9 cellular contexts compared by ENCODE assay signal in the genomic region with DNA sequence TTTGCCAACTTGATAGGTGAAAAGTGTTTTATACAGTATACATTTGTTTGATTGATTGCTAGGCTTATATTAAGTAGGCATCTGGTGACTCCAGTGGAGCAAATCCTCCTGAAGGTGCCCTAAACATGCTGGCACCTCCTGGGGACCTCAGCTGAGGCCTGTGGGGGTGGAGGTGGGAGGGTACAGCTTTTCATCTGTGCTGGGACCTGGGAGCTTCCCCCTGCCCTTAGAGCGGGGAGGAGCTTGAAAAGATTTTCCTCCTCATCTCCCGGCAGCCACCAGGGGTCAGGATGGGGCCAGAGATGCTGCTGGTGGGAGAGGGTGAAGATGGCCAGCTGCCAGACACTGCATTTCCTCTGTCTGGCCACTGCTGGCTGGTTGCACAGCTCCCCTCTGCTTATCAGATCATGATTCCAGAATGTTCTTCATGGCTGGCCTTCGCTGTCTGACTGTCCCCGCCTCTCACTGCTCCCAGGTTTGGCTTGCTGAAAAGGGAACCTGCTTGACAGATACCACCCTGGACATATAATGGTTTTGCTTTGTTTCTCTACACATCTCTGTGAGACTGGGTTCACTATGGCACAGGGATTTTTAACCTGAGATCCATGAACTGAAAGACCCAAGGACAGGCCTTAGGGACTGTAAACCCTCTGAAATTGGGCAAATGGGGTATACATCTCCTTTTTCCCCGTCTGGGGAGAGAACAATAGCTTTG. TPM values are rescaled to one million over a fixed set of nuclear protein-coding genes. Genes with fewer than 3 reads are reported as not detected.
DNase-seq lines count a peak whose midpoint lies in the region; ATAC-seq and TF ChIP-seq lines count a peak whose summit lies in the region.
"Had no signal": no experiment of that assay in that cellular context is flagged by ENCODE, and none has a peak within 500 bp of the region (broad histone marks: within the 10 kb centered on the region; RNA-seq: fewer than 3 reads in every experiment).

No MANE protein-coding gene starts in this region.

- H3K27ac ChIP-seq in HEK293 (ENCODE audit: extremely low read depth, low read depth, low read length): no peak overlapping the region
- no peak overlapping the region for H3K27ac ChIP-seq in MM.1S (ENCODE audit: low read length)
- no peak overlapping the region for H3K27ac ChIP-seq in suprapubic skin

- no peaks in the 10 kb centered on the region for H3K36me3 Mint-ChIP-seq in activated T-helper 17 cell treated with anti-CD3 and anti-CD28 coated beads, Interleukin-2, amount 50 U/mL, for 72 hours (ENCODE audit: low read depth)

- H3K4me3 ChIP-seq in HEK293 (ENCODE audit: low read depth, low read length): no peak overlapping the region
- no peak overlapping the region for H3K4me3 ChIP-seq in MM.1S (ENCODE audit: low read length)
- H3K4me3 ChIP-seq in suprapubic skin: no peak overlapping the region

- CTCF ChIA-PET in HEK293 (lab: Yijun Ruan, JAX): interaction anchor here (0.6 to 2.5 kb wide), 37 partner anchors 11 to 1918 kb away, joined by 3 to 38 read pairs (median 3); a partner anchor contains a TSS

- TF ChIP-seq POLR2A in suprapubic skin (IDR thresholded peaks at IDR 0.05): no peak

- no peaks in the 10 kb centered on the region for H3K79me2 ChIP-seq in MM.1S (ENCODE audit: low read length)

- no peak overlapping the region for H3K4me3 Mint-ChIP-seq in activated T-helper 17 cell treated with anti-CD3 and anti-CD28 coated beads, Interleukin-2, amount 50 U/mL, for 72 hours

- TF ChIP-seq CTCF in HEK293 (tag by site-specific recombination; IDR thresholded peaks at IDR 0.05) (peak; percentile 95), MM.1S (IDR thresholded peaks at IDR 0.05; ENCODE audit: low read length) (peak; percentile 62), suprapubic skin (IDR thresholded peaks at IDR 0.05) (peak; percentile 41 to 57)

- TF ChIP-seq EP300 in suprapubic skin (IDR thresholded peaks at IDR 0.05): no peak

- H3K9me2 ChIP-seq in MM.1S (replicated peaks; ENCODE audit: insufficient read depth, low read length): no peaks in the 10 kb centered on the region

- H3K9me3 ChIP-seq in HEK293 (ENCODE audit: control insufficient read depth, insufficient read depth, low read depth, low read length) (no peaks in the 10 kb centered on the region), MM.1S (replicated peaks; ENCODE audit: insufficient read depth, low read length) (no peaks in the 10 kb centered on the region), suprapubic skin (no peaks in the 10 kb centered on the region)

- H3K4me1 ChIP-seq in HEK293 (ENCODE audit: control insufficient read depth, insufficient read depth, low read length) (no peaks in the 10 kb centered on the region), MM.1S (ENCODE audit: low read length) (peaks cover 2% of the 10 kb centered on the region; the same call in 1 of the 2 replicates), suprapubic skin (peaks cover 6% of the 10 kb centered on the region)

- no peak overlapping the region for H2AFZ ChIP-seq in MM.1S (ENCODE audit: low read length)

- POLR2A ChIA-PET in HEK293 (lab: Yijun Ruan, JAX): interaction anchor here (0.7 to 1.3 kb wide), 4 partner anchors 11 to 287 kb away, joined by 3 to 4 read pairs (median 3); no protein-coding TSS in a partner anchor

- ATAC-seq in activated T-helper 17 cell treated with anti-CD3 and anti-CD28 coated beads, Interleukin-2, amount 50 U/mL, for 72 hours (replicated peaks): peak; percentile 100

- no peak overlapping the region for H3K27ac Mint-ChIP-seq in activated T-helper 17 cell treated with anti-CD3 and anti-CD28 coated beads, Interleukin-2, amount 50 U/mL, for 72 hours

- 34% methylated on average over 4 of the region's 5 CpGs for WGBS in suprapubic skin

- H3K27me3 ChIP-seq in MM.1S (replicated peaks; ENCODE audit: insufficient read depth, low read length): no peaks in the 10 kb centered on the region
- peaks cover 4% of the 10 kb centered on the region for H3K27me3 ChIP-seq in suprapubic skin

- DNase-seq in GF-D8 (lab: John Stamatoyannopoulos, UW) (peak; percentile 72), MM.1S (peak; percentile 55), RPMI7951 (ENCODE audit: low read depth) (peak; percentile 80), fibroblast of the conjunctiva (ENCODE audit: low read depth) (peak; percentile 84), non-pigmented ciliary epithelial cell (ENCODE audit: low read depth) (peak; percentile 67), suprapubic skin (ENCODE audit: low spot score in 2 of 2) (peak in 1 of 2 donors; percentile 89)

- H3K4me1 Mint-ChIP-seq in activated T-helper 17 cell treated with anti-CD3 and anti-CD28 coated beads, Interleukin-2, amount 50 U/mL, for 72 hours: no peaks in the 10 kb centered on the region

- H3K36me3 ChIP-seq in HEK293 (ENCODE audit: control insufficient read depth in 2 of 2, insufficient read depth in 1 of 2, low read length in 2 of 2) (no peaks in the 10 kb centered on the region), MM.1S (replicated peaks; ENCODE audit: insufficient read depth, low read length) (no peaks in the 10 kb centered on the region), suprapubic skin (no peaks in the 10 kb centered on the region)

- peaks cover 6% of the 10 kb centered on the region for H3K27me3 Mint-ChIP-seq in activated T-helper 17 cell treated with anti-CD3 and anti-CD28 coated beads, Interleukin-2, amount 50 U/mL, for 72 hours

- no peak overlapping the region for H3K4me2 ChIP-seq in MM.1S (ENCODE audit: low read depth, low read length)

- no peaks in the 10 kb centered on the region for H3F3A ChIP-seq in MM.1S (ENCODE audit: insufficient read depth, low read length)

- no peak overlapping the region for H3K9ac ChIP-seq in MM.1S (ENCODE audit: low read length)

- no peaks in the 10 kb centered on the region for H3K9me3 Mint-ChIP-seq in activated T-helper 17 cell treated with anti-CD3 and anti-CD28 coated beads, Interleukin-2, amount 50 U/mL, for 72 hours

- no peaks in the 10 kb centered on the region for H4K20me1 ChIP-seq in MM.1S (ENCODE audit: insufficient read depth, low read length)

TF ChIP-seq in HEK293, 187 proteins besides CTCF, POLR2A, EP300 and RAD21 (continues in another document):
- TF ChIP-seq ZNF366 (tag by site-specific recombination; conservative IDR thresholded peaks at IDR 0.05) (peak; percentile 54; the same call in 1 of the 2 replicates), ZEB2 (tag by site-specific recombination; IDR thresholded peaks at IDR 0.05) (0 out of 2 replicates have a peak, but pooled peaks have one; percentile 16), BCL11A (tag by site-specific recombination; IDR thresholded peaks at IDR 0.05; ENCODE audit: low read depth) (no peak), WT1 (tag by site-specific recombination; IDR thresholded peaks at IDR 0.05) (no peak), PRDM1 (tag by site-specific recombination; IDR thresholded peaks at IDR 0.05) (no peak), ZNF501 (tag by site-specific recombination; IDR thresholded peaks at IDR 0.05) (no peak)
- TF ChIP-seq, protein P1, sequence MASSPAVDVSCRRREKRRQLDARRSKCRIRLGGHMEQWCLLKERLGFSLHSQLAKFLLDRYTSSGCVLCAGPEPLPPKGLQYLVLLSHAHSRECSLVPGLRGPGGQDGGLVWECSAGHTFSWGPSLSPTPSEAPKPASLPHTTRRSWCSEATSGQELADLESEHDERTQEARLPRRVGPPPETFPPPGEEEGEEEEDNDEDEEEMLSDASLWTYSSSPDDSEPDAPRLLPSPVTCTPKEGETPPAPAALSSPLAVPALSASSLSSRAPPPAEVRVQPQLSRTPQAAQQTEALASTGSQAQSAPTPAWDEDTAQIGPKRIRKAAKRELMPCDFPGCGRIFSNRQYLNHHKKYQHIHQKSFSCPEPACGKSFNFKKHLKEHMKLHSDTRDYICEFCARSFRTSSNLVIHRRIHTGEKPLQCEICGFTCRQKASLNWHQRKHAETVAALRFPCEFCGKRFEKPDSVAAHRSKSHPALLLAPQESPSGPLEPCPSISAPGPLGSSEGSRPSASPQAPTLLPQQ (tag by site-specific recombination; IDR thresholded peaks at IDR 0.05): peak; percentile 54; the same call in 1 of the 2 replicates
- TF ChIP-seq, protein P2, sequence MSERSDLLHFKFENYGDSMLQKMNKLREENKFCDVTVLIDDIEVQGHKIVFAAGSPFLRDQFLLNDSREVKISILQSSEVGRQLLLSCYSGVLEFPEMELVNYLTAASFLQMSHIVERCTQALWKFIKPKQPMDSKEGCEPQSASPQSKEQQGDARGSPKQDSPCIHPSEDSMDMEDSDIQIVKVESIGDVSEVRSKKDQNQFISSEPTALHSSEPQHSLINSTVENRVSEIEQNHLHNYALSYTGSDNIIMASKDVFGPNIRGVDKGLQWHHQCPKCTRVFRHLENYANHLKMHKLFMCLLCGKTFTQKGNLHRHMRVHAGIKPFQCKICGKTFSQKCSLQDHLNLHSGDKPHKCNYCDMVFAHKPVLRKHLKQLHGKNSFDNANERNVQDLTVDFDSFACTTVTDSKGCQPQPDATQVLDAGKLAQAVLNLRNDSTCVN (tag by site-specific recombination; optimal IDR thresholded peaks at IDR 0.05): no peak

RNA-seq across cellular contexts. Expression of a gene that starts 10.5 kb away (rescaled TPM):
- under 0.01 TPM in 1 of 2 replicates, not detected in the other for total RNA-seq in RPMI7951 (2014; rRNA removed; shearing (Covaris generic))
- not detected for total RNA-seq in activated T-helper 17 cell treated with anti-CD3 and anti-CD28 coated beads, Interleukin-2, amount 50 U/mL, for 72 hours
- under 1 TPM in 3 of 4 donors, not detected in 1; 0.30 to 0.60 (median 0.30) TPM for total RNA-seq in suprapubic skin

RNA-seq across cellular contexts. Expression of a gene that starts 21.4 kb away (rescaled TPM):
- 7.5 and 7.8 TPM in 2 replicates for total RNA-seq in RPMI7951 (2014; rRNA removed; shearing (Covaris generic))
- total RNA-seq in activated T-helper 17 cell treated with anti-CD3 and anti-CD28 coated beads, Interleukin-2, amount 50 U/mL, for 72 hours: 100 to 1,000 TPM; 199 to 312 TPM
- 100 to 1,000 TPM; 117 to 415 (median 150) TPM for total RNA-seq in suprapubic skin

RNA-seq across cellular contexts. Expression of a gene that starts 33.0 kb away (rescaled TPM):
- total RNA-seq in RPMI7951 (2014; rRNA removed; shearing (Covaris generic)): 8.4 and 12.4 TPM in 2 replicates
- total RNA-seq in activated T-helper 17 cell treated with anti-CD3 and anti-CD28 coated beads, Interleukin-2, amount 50 U/mL, for 72 hours: 1 to 10 TPM; 7.3 to 8.7 TPM
- total RNA-seq in suprapubic skin: 10 to 100 TPM in 2 of 4 donors, 1 to 10 TPM in 2; 7.0 to 16.7 (median 11.8) TPM

RNA-seq across cellular contexts. Expression of a gene that starts 37.5 kb away (rescaled TPM):
- not detected in 2 replicates for total RNA-seq in RPMI7951 (2014; rRNA removed; shearing (Covaris generic))
- 1 to 10 TPM; 2.1 to 2.3 TPM for total RNA-seq in activated T-helper 17 cell treated with anti-CD3 and anti-CD28 coated beads, Interleukin-2, amount 50 U/mL, for 72 hours
- total RNA-seq in suprapubic skin: 1 to 10 TPM in 1 of 4 donors, under 1 TPM in 3; 0.16 to 1.4 (median 0.56) TPM
- total RNA-seq: skeletal muscle tissue had no signal

RNA-seq across cellular contexts. Expression of a gene that starts 47.1 kb away (rescaled TPM):
- total RNA-seq in RPMI7951 (2014; rRNA removed; shearing (Covaris generic)): 7.1 and 8.7 TPM in 2 replicates
- total RNA-seq in activated T-helper 17 cell treated with anti-CD3 and anti-CD28 coated beads, Interleukin-2, amount 50 U/mL, for 72 hours: 10 to 100 TPM in 1 of 2 donors, 1 to 10 TPM in 1; 7.9 to 17.7 TPM
- 1 to 10 TPM in 2 of 4 donors, under 1 TPM in 2; 0.21 to 2.6 (median 1.3) TPM for total RNA-seq in suprapubic skin
- total RNA-seq: skeletal muscle tissue had no signal

Comparison
In these comparisons a context has a peak if more than half of its experiments do, and no peak if none do; other contexts are left out.
1. RNA of a gene that starts 21.4 kb away (total RNA-seq): 199 to 312 TPM in activated T-helper 17 cell treated with anti-CD3 and anti-CD28 coated beads, Interleukin-2, amount 50 U/mL, for 72 hours and 117 to 415 TPM in suprapubic skin; 7.5 to 7.8 TPM in RPMI7951; every median in the first group is over 10 times any median in the second.
2. Peak in every context shown above with its lines, with median percentiles within 50 percentile points of each other: CTCF ChIP-seq.